ENCODE assay signal across 27 cellular contexts in genomic region chr2:109507828-109508227, GRCh38.
"Had no signal": no experiment of that assay in that cellular context is flagged by ENCODE, and none has a peak within 500 bp of the region (broad histone marks: within the 10 kb centered on the region; RNA-seq: fewer than 3 reads in every experiment).

No MANE protein-coding gene starts in this region.

- H3K27ac ChIP-seq: adrenal gland, body of pancreas, colonic mucosa, foreskin keratinocyte, heart left ventricle had no signal

- H3K4me1 ChIP-seq: adrenal gland, body of pancreas, colonic mucosa, foreskin keratinocyte, heart left ventricle had no signal

- H3K36me3 ChIP-seq: adrenal gland, colonic mucosa, gastrocnemius medialis had no signal

- DNase-seq: activated CD4-positive, alpha-beta memory T cell treated with anti-CD3 and anti-CD28 coated beads for 36 hours; activated CD4-positive, alpha-beta T cell treated with anti-CD3 and anti-CD28 coated beads for 36 hours; activated CD4-positive, alpha-beta T cell treated with anti-CD3 and anti-CD28 coated beads, Interleukin-2, amount 10 ng/mL, durations not matched to agents 24 days and 14 days; activated CD4-positive, CD25-positive, alpha-beta regulatory T cell; activated CD4-positive, CD25-positive, alpha-beta regulatory T cell treated with anti-CD3 and anti-CD28 coated beads, Interleukin-2, amount 50 U/mL, for 72 hours; activated CD8-positive, alpha-beta memory T cell treated with anti-CD3 and anti-CD28 coated beads, Interleukin-2, amount 10 ng/mL, durations not matched to agents 7 days and 5 days; activated CD8-positive, alpha-beta memory T cell treated with anti-CD3 and anti-CD28 coated beads, Interleukin-2, amount 50 U/mL, for 4 hours; activated CD8-positive, alpha-beta T cell treated with anti-CD3 and anti-CD28 coated beads, Interleukin-2, amount 10 ng/mL, durations not matched to agents 7 days and 5 days; activated effector memory CD4-positive, alpha-beta T cell treated with anti-CD3 and anti-CD28 coated beads, Interleukin-2, amount 50 U/mL, for 16 hours; activated naive CD4-positive, alpha-beta T cell treated with anti-CD3 and anti-CD28 coated beads for 36 hours; activated naive CD8-positive, alpha-beta T cell treated with anti-CD3 and anti-CD28 coated beads for 36 hours; activated naive CD8-positive, alpha-beta T cell treated with anti-CD3 and anti-CD28 coated beads, Interleukin-2, amount 50 U/mL, for 24 hours; activated T-cell treated with anti-CD3 and anti-CD28 coated beads, Interleukin-2, amount 50 U/mL, for 1 hour; activated T-cell treated with anti-CD3 and anti-CD28 coated beads, Interleukin-2, amount 50 U/mL, for 48 hours; adrenal gland; aorta; body of pancreas; colonic mucosa; effector memory CD4-positive, alpha-beta T cell; endodermal cell; foreskin keratinocyte; glutamatergic neuron; heart left ventricle; T-helper 1 cell; T-helper 2 cell had no signal

- H3K9me3 ChIP-seq: adrenal gland, body of pancreas, colonic mucosa, gastrocnemius medialis had no signal

- ATAC-seq: activated CD4-positive, alpha-beta T cell treated with anti-CD3 and anti-CD28 coated beads for 36 hours; activated CD8-positive, alpha-beta memory T cell treated with anti-CD3 and anti-CD28 coated beads, Interleukin-2, amount 10 ng/mL, durations not matched to agents 7 days and 5 days; activated CD8-positive, alpha-beta T cell treated with anti-CD3 and anti-CD28 coated beads, Interleukin-2, amount 10 ng/mL, durations not matched to agents 7 days and 5 days; activated naive CD8-positive, alpha-beta T cell treated with anti-CD3 and anti-CD28 coated beads, Interleukin-2, amount 50 U/mL, for 24 hours; body of pancreas; esophagus mucosa; foreskin keratinocyte; heart left ventricle had no signal

- H3K4me3 ChIP-seq: adrenal gland, body of pancreas, colonic mucosa, gastrocnemius medialis, heart left ventricle had no signal

- H3K27me3 ChIP-seq: adrenal gland, body of pancreas, colonic mucosa, gastrocnemius medialis, heart left ventricle had no signal
